In genomic region chr1:112395832-112396667, GRCh38 we compare ENCODE assay signal across 8 cellular contexts. TPM values are rescaled to one million over a fixed set of nuclear protein-coding genes. Genes with fewer than 3 reads are reported as not detected.
DNase-seq lines count a peak whose midpoint lies in the region; TF ChIP-seq lines count a peak whose summit lies in the region.

TSS of gene CTTNBP2NL (plus strand) at chr1:112396214. CDS start at chr1:112416166, 19,952 bp downstream.

- no peaks in the 10 kb centered on the region for H3K36me3 Mint-ChIP-seq in neural crest cell (ENCODE audit: low read depth)

- H3K27ac Mint-ChIP-seq in neural crest cell (ENCODE audit: unreplicated experiment), result peak within 1 kb of the TSS; percentile 96

- H3K9me3 ChIP-seq in DOHH2 (ENCODE audit: control insufficient read depth, insufficient read depth, low read length), result no peaks in the 10 kb centered on the region
- no peaks in the 10 kb centered on the region for H3K9me3 ChIP-seq in stomach

- intact Hi-C loops in stomach (cut with DNase I; ENCODE audit: low total_unique reads), result no loop called here

- peaks cover 16% of the 10 kb centered on the region for H3F3A ChIP-seq in DOHH2 (ENCODE audit: control insufficient read depth, insufficient read depth)

- WGBS in stomach, 5 donors, result 0 to 1% (median 0%) methylated on average over 35 to 53 of the region's 53 CpGs

- H3K4me1 ChIP-seq in DOHH2 (ENCODE audit: control insufficient read depth, low read length) (peaks cover 51% of the 10 kb centered on the region), stomach (peaks cover 31 to 71% (median 47%) of the 10 kb centered on the region in 4 donors)

- H3K36me3 ChIP-seq in DOHH2 (ENCODE audit: control insufficient read depth, low read length), result no peaks in the 10 kb centered on the region
- no peaks in the 10 kb centered on the region for H3K36me3 ChIP-seq in stomach

- H3K27me3 ChIP-seq in DOHH2 (ENCODE audit: control insufficient read depth, low read length) (no peaks in the 10 kb centered on the region), stomach (no peaks in the 10 kb centered on the region)

- no peak within 1 kb of the TSS for H3K27ac ChIP-seq in DOHH2 (ENCODE audit: low read depth, low read length)
- H3K27ac ChIP-seq in stomach, result peak within 1 kb of the TSS; percentile 90 to 97 (median 92)

- DNase-seq in GOT3 (lab: John Stamatoyannopoulos, UW) (peak; percentile 45), LNCaP clone FGC (ENCODE audit: low read depth) (peak; percentile 77), activated gamma-delta T cell treated with Interleukin-2 at 50 U/mL for 16 hours (peak; percentile 73), fibroblast of villous mesenchyme (ENCODE audit: low read depth) (peak; percentile 96), neural crest cell (ENCODE audit: low read depth, low spot score) (peak; percentile 89), stomach (peak; percentile 97)

- no peaks in the 10 kb centered on the region for H3K9me2 ChIP-seq in DOHH2 (replicated peaks; ENCODE audit: control insufficient read depth, low read length)

- no peak for TF ChIP-seq EP300 in stomach (IDR thresholded peaks at IDR 0.05)

- peaks cover 17% of the 10 kb centered on the region for H3K79me2 ChIP-seq in DOHH2 (ENCODE audit: control insufficient read depth, low read length)

- no peaks in the 10 kb centered on the region for H3K9me3 Mint-ChIP-seq in neural crest cell

- peak within 1 kb of the TSS; percentile 95 for H3K4me3 Mint-ChIP-seq in neural crest cell

- TF ChIP-seq POLR2A in Raji (IDR thresholded peaks at IDR 0.05; ENCODE audit: insufficient read depth, low read depth, low read length), result peak; percentile 21; the same call in 1 of the 2 replicates
- no peak for TF ChIP-seq POLR2A in stomach (IDR thresholded peaks at IDR 0.05)

- peak within 1 kb of the TSS; percentile 71 for H3K4me2 ChIP-seq in DOHH2 (ENCODE audit: low read length)

- H3K27me3 Mint-ChIP-seq in neural crest cell (ENCODE audit: low read depth), result no peaks in the 10 kb centered on the region

- H3K4me1 Mint-ChIP-seq in neural crest cell, result peaks cover 46% of the 10 kb centered on the region

- no peaks in the 10 kb centered on the region for H4K20me1 ChIP-seq in DOHH2 (ENCODE audit: control insufficient read depth, insufficient read depth, low read depth, low read length)

- TF ChIP-seq CTCF in DOHH2 (IDR thresholded peaks at IDR 0.05; ENCODE audit: low read depth, low read length, poor library complexity, severe bottlenecking) (no peak), LNCaP clone FGC (IDR thresholded peaks at IDR 0.05; ENCODE audit: control insufficient read depth, extremely low read depth, insufficient read depth) (no peak), fibroblast of villous mesenchyme (IDR thresholded peaks at IDR 0.05; ENCODE audit: insufficient read depth, low read depth, low read length) (no peak), neural crest cell (conservative IDR thresholded peaks at IDR 0.05) (no peak), stomach (IDR thresholded peaks at IDR 0.05) (no peak)

- peak within 1 kb of the TSS; percentile 96 for H3K4me3 ChIP-seq in DOHH2 (ENCODE audit: low read length)
- peak within 1 kb of the TSS; percentile 99 for H3K4me3 ChIP-seq in LNCaP clone FGC (ENCODE audit: low read depth, low read length)
- H3K4me3 ChIP-seq in fibroblast of villous mesenchyme (ENCODE audit: low read depth, low read length), result peak within 1 kb of the TSS; percentile 98
- peak within 1 kb of the TSS; percentile 94 to 95 (median 95) for H3K4me3 ChIP-seq in stomach

RNA-seq across cellular contexts. Expression of gene CTTNBP2NL, which starts in this region (rescaled TPM):
- total RNA-seq in fibroblast of villous mesenchyme (20.9 and 30.2 TPM in 2 replicates), neural crest cell (39.0 and 43.6 TPM in 2 replicates), stomach (10 to 100 TPM; 13.3 to 41.5 (median 19.7) TPM)
- 1 to 10 TPM; 3.6 to 6.9 (median 3.7) TPM for polyA plus RNA-seq in stomach

Comparison
In these comparisons a context has a peak if more than half of its experiments do, and no peak if none do; other contexts are left out.
1. DNase-seq: peak in every context shown above with its lines; median percentile 97 in stomach; 96 in fibroblast of villous mesenchyme; 89 in neural crest cell; 77 in LNCaP clone FGC; 73 in activated gamma-delta T cell treated with Interleukin-2 at 50 U/mL for 16 hours; 45 in GOT3.